ENCODE assay signal across 16 cellular contexts in the genomic region with DNA sequence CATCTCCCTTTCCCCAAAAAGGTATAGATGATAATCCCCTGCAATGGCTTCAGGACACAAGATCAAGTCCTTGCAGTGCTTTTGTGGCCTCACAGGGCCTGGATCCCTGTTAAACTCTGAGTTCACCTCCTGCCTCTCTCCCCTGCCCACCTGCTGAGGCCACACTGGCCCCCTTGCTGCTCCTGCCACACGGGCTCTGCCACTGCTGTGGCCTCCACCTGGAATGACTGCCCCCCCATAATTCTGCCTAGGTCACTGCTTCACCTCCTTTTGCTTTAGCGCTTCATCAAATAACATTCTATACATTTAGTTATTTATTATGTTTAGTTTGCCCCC. TPM values are rescaled to one million over a fixed set of nuclear protein-coding genes. Genes with fewer than 3 reads are reported as not detected.
DNase-seq lines count a peak whose midpoint lies in the region; ATAC-seq and TF ChIP-seq lines count a peak whose summit lies in the region.
"Had no signal": no experiment of that assay in that cellular context is flagged by ENCODE, and none has a peak within 500 bp of the region (broad histone marks: within the 10 kb centered on the region; RNA-seq: fewer than 3 reads in every experiment).

No MANE protein-coding gene starts in this region.

- no peak for TF ChIP-seq POLR2A in stomach (IDR thresholded peaks at IDR 0.05)

- CTCF ChIA-PET in HEK293 (lab: Yijun Ruan, JAX) = interaction anchor here (0.8 to 1.1 kb wide), 2 partner anchors 27 to 46 kb away, joined by 3 read pairs; no protein-coding TSS in a partner anchor

- whole genome bisulfite sequencing in stomach, 5 donors = 83 to 95% (median 91%) methylated on average over 2 of the region's 2 CpGs

- POLR2A ChIA-PET in HEK293 (lab: Yijun Ruan, JAX) = no interaction called here

- no peaks in the 10 kb centered on the region for H3K27me3 ChIP-seq in ascending aorta
- no peaks in the 10 kb centered on the region for H3K27me3 ChIP-seq in lower lobe of right lung (ENCODE audit: low read depth)
- no peaks in the 10 kb centered on the region for H3K27me3 ChIP-seq in stomach
- H3K27me3 ChIP-seq: BLaER1 had no signal

- TF ChIP-seq EP300 in stomach (IDR thresholded peaks at IDR 0.05) = no peak

- ATAC-seq in lower lobe of right lung (no peak), HG03571 (IDR thresholded peaks at IDR 0.05; ENCODE audit: unreplicated experiment) (no peak)
- ATAC-seq: T-helper 17 cell had no signal

- H3K27ac ChIP-seq in HEK293 (ENCODE audit: extremely low read depth, low read depth, low read length) (no peak overlapping the region), ascending aorta (peak overlapping the region; percentile 26 to 27), lower lobe of right lung (peak overlapping the region; percentile 89), stomach (peak overlapping the region; percentile 44 to 93 (median 84))
- H3K27ac ChIP-seq: BLaER1, neutrophil had no signal

- DNase-seq in ascending aorta (ENCODE audit: low spot score in 2 of 2) (no peak), lower lobe of right lung (no peak), stomach (no peak), Ammon's horn (ENCODE audit: low spot score) (no peak), NCI-H2227 treated with DMSO at 0.1 percent for 48 hours (lab: John Stamatoyannopoulos, UW) (no peak)
- DNase-seq: activated B cell treated with CpG ODN at 0.5 μM for 24 hours; activated T-cell treated with anti-CD3 and anti-CD28 coated beads, Interleukin-2, amount 50 U/mL, for 24 hours; DMS153; mesendoderm; NCI-H1092 treated with DMSO at 0.1 percent for 48 hours; stimulated activated naive CD4-positive, alpha-beta T cell treated with Interleukin-2 at 50 U/mL for 16 hours; T-helper 17 cell had no signal

- no peaks in the 10 kb centered on the region for H3K36me3 ChIP-seq in HEK293 (ENCODE audit: control insufficient read depth in 2 of 2, insufficient read depth in 1 of 2, low read length in 2 of 2)
- no peaks in the 10 kb centered on the region for H3K36me3 ChIP-seq in ascending aorta
- no peaks in the 10 kb centered on the region for H3K36me3 ChIP-seq in lower lobe of right lung
- no peaks in the 10 kb centered on the region for H3K36me3 ChIP-seq in stomach
- H3K36me3 ChIP-seq: BLaER1, neutrophil had no signal

- H3K4me3 ChIP-seq in HEK293 (ENCODE audit: low read depth, low read length) (no peak overlapping the region), ascending aorta (no peak overlapping the region), lower lobe of right lung (peak overlapping the region; percentile 59), stomach (no peak overlapping the region)
- H3K4me3 ChIP-seq: BLaER1 had no signal

- no peak for TF ChIP-seq CTCF in HEK293 (tag by site-specific recombination; IDR thresholded peaks at IDR 0.05)
- no peak for TF ChIP-seq CTCF in ascending aorta (IDR thresholded peaks at IDR 0.05)
- TF ChIP-seq CTCF in lower lobe of right lung (IDR thresholded peaks at IDR 0.05) = no peak
- no peak for TF ChIP-seq CTCF in stomach (IDR thresholded peaks at IDR 0.05)

- H3K4me1 ChIP-seq in HEK293 (ENCODE audit: control insufficient read depth, insufficient read depth, low read length) (peaks cover 3% of the 10 kb centered on the region; the same call in 1 of the 2 replicates), ascending aorta (no peaks in the 10 kb centered on the region), lower lobe of right lung (peaks cover 8% of the 10 kb centered on the region), stomach (peaks cover 9 to 40% (median 32%) of the 10 kb centered on the region in 4 donors)

- H3K9me3 ChIP-seq in HEK293 (ENCODE audit: control insufficient read depth, insufficient read depth, low read depth, low read length) (no peaks in the 10 kb centered on the region), ascending aorta (no peaks in the 10 kb centered on the region), lower lobe of right lung (no peaks in the 10 kb centered on the region), stomach (no peaks in the 10 kb centered on the region)
- H3K9me3 ChIP-seq: BLaER1, neutrophil had no signal

- intact Hi-C loops in ascending aorta (cut with DNase I) (no loop called here), lower lobe of right lung (cut with DNase I) (no loop called here), stomach (cut with DNase I; ENCODE audit: low total_unique reads) (no loop called here)

TF ChIP-seq in HEK293, 187 proteins besides CTCF, POLR2A, EP300 and RAD21:
- no peak for TF ChIP-seq ZNF561 (tag by site-specific recombination; IDR thresholded peaks at IDR 0.05; ENCODE audit: borderline replicate concordance)
- no peak for TF ChIP-seq ZNF707 (tag by site-specific recombination; IDR thresholded peaks at IDR 0.05)
- TF ChIP-seq WT1 (tag by site-specific recombination; IDR thresholded peaks at IDR 0.05) = no peak
- TF ChIP-seq ZNF529 (tag by site-specific recombination; IDR thresholded peaks at IDR 0.05; ENCODE audit: insufficient replicate concordance) = no peak
- peak; percentile 94 for TF ChIP-seq GLIS1 (tag by site-specific recombination; IDR thresholded peaks at IDR 0.05)
- no peak for TF ChIP-seq BCL11A (tag by site-specific recombination; IDR thresholded peaks at IDR 0.05; ENCODE audit: low read depth)
- TF ChIP-seq, protein P1, sequence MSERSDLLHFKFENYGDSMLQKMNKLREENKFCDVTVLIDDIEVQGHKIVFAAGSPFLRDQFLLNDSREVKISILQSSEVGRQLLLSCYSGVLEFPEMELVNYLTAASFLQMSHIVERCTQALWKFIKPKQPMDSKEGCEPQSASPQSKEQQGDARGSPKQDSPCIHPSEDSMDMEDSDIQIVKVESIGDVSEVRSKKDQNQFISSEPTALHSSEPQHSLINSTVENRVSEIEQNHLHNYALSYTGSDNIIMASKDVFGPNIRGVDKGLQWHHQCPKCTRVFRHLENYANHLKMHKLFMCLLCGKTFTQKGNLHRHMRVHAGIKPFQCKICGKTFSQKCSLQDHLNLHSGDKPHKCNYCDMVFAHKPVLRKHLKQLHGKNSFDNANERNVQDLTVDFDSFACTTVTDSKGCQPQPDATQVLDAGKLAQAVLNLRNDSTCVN (tag by site-specific recombination; optimal IDR thresholded peaks at IDR 0.05) = no peak
- peak; percentile 76 for TF ChIP-seq ZIC2 (tag by site-specific recombination; IDR thresholded peaks at IDR 0.05)

RNA-seq across cellular contexts. Expression of gene IFI27, which starts 0.7 kb away (rescaled TPM):
- total RNA-seq in ascending aorta = 209 TPM
- total RNA-seq in lower lobe of right lung = 340 TPM
- total RNA-seq in stomach = 100 to 1,000 TPM in 3 of 5 donors, 10 to 100 TPM in 2; 12.9 to 276 (median 118) TPM
- 1,000 to 10,000 TPM in 1 of 3 donors, 100 to 1,000 TPM in 2; 292 to 1,115 (median 874) TPM for polyA plus RNA-seq in stomach

RNA-seq across cellular contexts. Expression of gene IFI27L2, which starts 19.5 kb away (rescaled TPM):
- total RNA-seq in ascending aorta (36.0 TPM), lower lobe of right lung (49.7 TPM), stomach (10 to 100 TPM in 3 of 5 donors, 1 to 10 TPM in 2; 4.9 to 61.7 (median 24.8) TPM)
- 100 to 1,000 TPM in 2 of 3 donors, 10 to 100 TPM in 1; 87.8 to 133 (median 103) TPM for polyA plus RNA-seq in stomach

RNA-seq across cellular contexts. Expression of gene IFI27L1, which starts 28.8 kb away (rescaled TPM):
- total RNA-seq in ascending aorta (not detected), lower lobe of right lung (10.9 TPM), stomach (10 to 100 TPM in 2 of 5 donors, 1 to 10 TPM in 2, not detected in 1; 1.6 to 17.1 (median 9.3) TPM)
- polyA plus RNA-seq in stomach = 10 to 100 TPM in 2 of 3 donors, 1 to 10 TPM in 1; 9.9 to 33.7 (median 23.5) TPM

RNA-seq across cellular contexts. Expression of gene DDX24, which starts 28.9 kb away (rescaled TPM):
- total RNA-seq in ascending aorta (104 TPM), lower lobe of right lung (163 TPM), stomach (100 to 1,000 TPM in 2 of 5 donors, 10 to 100 TPM in 3; 39.1 to 236 (median 84.4) TPM)
- polyA plus RNA-seq in stomach = 10 to 100 TPM; 47.4 to 73.8 (median 61.2) TPM
